Comparison of ENCODE assay signal across 8 cellular contexts in the genomic region with DNA sequence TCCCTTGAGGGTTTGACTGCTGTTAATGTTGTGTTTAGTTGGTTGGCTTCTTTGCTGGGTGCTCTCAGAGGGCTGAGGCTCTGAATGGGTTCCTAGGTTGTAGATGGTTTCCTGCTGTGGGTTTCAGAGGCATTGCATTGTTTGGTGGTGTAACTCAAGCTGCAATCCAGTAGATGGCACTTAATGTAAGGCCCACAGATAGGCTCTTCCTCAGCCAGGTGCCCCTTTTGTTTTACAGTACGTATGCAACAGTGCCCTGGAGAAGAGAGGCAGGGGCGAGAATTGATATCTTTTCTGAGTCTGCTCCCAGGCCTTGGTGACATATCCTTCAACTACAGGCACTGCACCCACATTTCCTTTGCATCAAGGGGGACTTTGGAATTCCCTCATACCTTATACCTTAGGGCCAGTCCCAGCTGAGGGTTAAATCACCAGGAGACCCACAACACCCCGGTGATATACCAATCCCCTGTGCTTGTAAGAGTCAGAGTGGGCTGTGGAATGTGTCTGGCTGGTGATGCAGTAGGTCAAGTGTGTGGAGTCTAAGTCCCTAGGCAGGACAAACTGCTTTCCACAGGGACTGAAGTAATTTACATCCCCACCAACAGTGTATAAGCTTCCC. TPM values are rescaled to one million over a fixed set of nuclear protein-coding genes. Genes with fewer than 3 reads are reported as not detected.
DNase-seq lines count a peak whose midpoint lies in the region; ATAC-seq, FAIRE-seq and TF ChIP-seq lines count a peak whose summit lies in the region.

No MANE protein-coding gene starts in this region.

- H3K36me3 ChIP-seq in bronchial epithelial cell (ENCODE audit: control insufficient read depth, insufficient read depth, low read length) = no peaks in the 10 kb centered on the region
- H3K36me3 ChIP-seq in ascending aorta = no peaks in the 10 kb centered on the region
- H3K36me3 ChIP-seq in sigmoid colon = no peaks in the 10 kb centered on the region

- TF ChIP-seq CTCF in AG04449 (IDR thresholded peaks at IDR 0.05; ENCODE audit: insufficient read depth, low read length, missing control alignments) (peak; percentile 17), bronchial epithelial cell (IDR thresholded peaks at IDR 0.05; ENCODE audit: insufficient read depth, low read length, severe bottlenecking) (peak; percentile 35), ascending aorta (IDR thresholded peaks at IDR 0.05) (no peak), sigmoid colon (IDR thresholded peaks at IDR 0.05) (no peak)

- no peaks in the 10 kb centered on the region for H3K9me3 ChIP-seq in ascending aorta
- H3K9me3 ChIP-seq in sigmoid colon = no peaks in the 10 kb centered on the region

- no peak overlapping the region for H3K27ac ChIP-seq in ascending aorta
- no peak overlapping the region for H3K27ac ChIP-seq in sigmoid colon

- FAIRE-seq in bronchial epithelial cell (lab: Jason Lieb, UNC) = no peak

- no peaks in the 10 kb centered on the region for H3K4me1 ChIP-seq in ascending aorta
- H3K4me1 ChIP-seq in sigmoid colon = no peaks in the 10 kb centered on the region

- intact Hi-C loops in ascending aorta (cut with DNase I) (no loop called here), sigmoid colon (cut with DNase I) (no loop called here)

- TF ChIP-seq POLR2A in sigmoid colon (IDR thresholded peaks at IDR 0.05) = no peak

- TF ChIP-seq EP300 in sigmoid colon (IDR thresholded peaks at IDR 0.05) = no peak

- H3K27me3 ChIP-seq in bronchial epithelial cell (ENCODE audit: control insufficient read depth, insufficient read depth, low read length) (no peaks in the 10 kb centered on the region), ascending aorta (no peaks in the 10 kb centered on the region), sigmoid colon (no peaks in the 10 kb centered on the region)

- DNase-seq in AG04449 (ENCODE audit: low read depth, low spot score) = no peak
- peak; percentile 46 for DNase-seq in NCI-H1694 (lab: John Stamatoyannopoulos, UW)
- DNase-seq in bronchial epithelial cell (ENCODE audit: low read depth) = peak; percentile 16
- DNase-seq in ascending aorta (ENCODE audit: low spot score in 2 of 2) = no peak
- DNase-seq in sigmoid colon = no peak
- DNase-seq in C1 segment of cervical spinal cord (lab: John Stamatoyannopoulos, UW) = no peak

- H3K4me3 ChIP-seq in AG04449 (ENCODE audit: low read depth, low read length) (no peak overlapping the region), bronchial epithelial cell (ENCODE audit: low read depth, low read length) (no peak overlapping the region), ascending aorta (no peak overlapping the region), sigmoid colon (no peak overlapping the region)

- CTCF ChIA-PET in AG04449 (lab: Yijun Ruan, JAX) = interaction anchor here (1.3 to 2.4 kb wide), 3 partner anchors 11 to 622 kb away, joined by 4 to 8 read pairs (median 5); no protein-coding TSS in a partner anchor

- POLR2A ChIA-PET in AG04449 (lab: Yijun Ruan, JAX) = no interaction called here

- peak; percentile 84 for ATAC-seq in GM18511 (IDR thresholded peaks at IDR 0.05; ENCODE audit: unreplicated experiment)
- peak; percentile 62 for ATAC-seq in HG02840 (IDR thresholded peaks at IDR 0.05; ENCODE audit: low FRiP score, unreplicated experiment)

- 55 to 78% methylated on average over 3 of the region's 3 CpGs for WGBS in sigmoid colon, 2 donors

RNA-seq across cellular contexts. Expression of a gene that starts 7.0 kb away (rescaled TPM):
- total RNA-seq in bronchial epithelial cell = not detected in 2 replicates
- not detected for total RNA-seq in ascending aorta
- total RNA-seq in sigmoid colon = under 1 TPM in 1 of 4 donors, not detected in 3; 0.68 TPM
- polyA plus RNA-seq in sigmoid colon = under 1 TPM in 1 of 3 donors, not detected in 2; 0.07 TPM

Comparison
In these comparisons a context has a peak if more than half of its experiments do, and no peak if none do; other contexts are left out.
1. DNase-seq: peak in NCI-H1694 (single experiment) and bronchial epithelial cell (single experiment); none in AG04449 (single experiment), ascending aorta (0 of 2), sigmoid colon (single experiment) and C1 segment of cervical spinal cord (0 of 14).
2. CTCF ChIP-seq: peak in AG04449 (single experiment) and bronchial epithelial cell (single experiment); none in ascending aorta (0 of 3) and sigmoid colon (0 of 4).